ENCODE assay signal across 27 cellular contexts in the genomic region with DNA sequence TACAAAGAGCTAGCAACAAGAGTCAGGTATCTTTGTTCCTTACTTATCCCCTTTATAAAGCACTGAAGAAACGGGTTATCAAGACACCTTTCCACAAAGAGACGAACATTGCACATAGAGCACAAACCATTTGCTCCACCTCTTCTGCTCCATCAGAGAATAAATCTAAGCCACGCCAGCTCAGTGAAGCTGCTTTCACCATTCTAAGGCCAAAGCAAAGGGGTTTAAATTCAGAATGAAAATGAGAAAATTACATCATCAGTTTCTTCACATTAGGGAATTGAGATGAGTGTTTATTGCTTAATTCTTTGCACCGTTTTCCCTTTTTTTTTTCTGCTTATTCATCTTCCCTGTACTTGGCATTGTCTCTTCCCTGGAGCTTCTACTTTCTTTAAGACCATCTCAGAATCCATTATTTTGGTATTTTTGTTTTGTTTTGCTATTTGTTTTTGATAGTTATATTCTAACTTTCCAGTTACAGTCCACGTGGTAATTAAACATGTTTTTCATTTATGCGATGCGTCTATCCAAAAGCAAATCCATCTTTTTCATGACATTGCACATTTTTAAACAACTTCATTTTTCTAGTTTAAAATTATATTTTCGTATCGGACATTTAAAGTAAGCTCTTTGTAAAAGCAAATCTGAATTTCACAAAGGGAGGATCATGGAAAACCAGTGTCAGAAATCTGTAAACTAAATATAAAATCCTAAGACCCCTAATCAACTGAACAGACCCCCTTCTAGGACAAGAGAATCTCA. TPM values are rescaled to one million over a fixed set of nuclear protein-coding genes. Genes with fewer than 3 reads are reported as not detected.
"Had no signal": no experiment of that assay in that cellular context is flagged by ENCODE, and none has a peak within 500 bp of the region (broad histone marks: within the 10 kb centered on the region; RNA-seq: fewer than 3 reads in every experiment).

No MANE protein-coding gene starts in this region.

- FAIRE-seq: bronchial epithelial cell, RCC 7860 had no signal

- H3K27me3 Mint-ChIP-seq: activated naive CD4-positive, alpha-beta T cell treated with anti-CD3 and anti-CD28 coated beads, Interleukin-2, amount 50 U/mL, for 24 hours; T-helper 17 cell had no signal

- H3K4me3 ChIP-seq: ascending aorta, body of pancreas, coronary artery had no signal

- H3K4me1 ChIP-seq: ascending aorta, body of pancreas had no signal

- H3K27me3 ChIP-seq: ascending aorta, body of pancreas had no signal

- ATAC-seq: body of pancreas, PC-3, T-helper 17 cell had no signal

- DNase-seq: activated CD4-positive, alpha-beta T cell treated with anti-CD3 and anti-CD28 coated beads for 4 hours; activated CD8-positive, alpha-beta memory T cell treated with anti-CD3 and anti-CD28 coated beads for 24 hours; activated gamma-delta T cell treated with Interleukin-2 at 50 U/mL for 16 hours; activated T-cell treated with anti-CD3 and anti-CD28 coated beads, Interleukin-2, amount 50 U/mL, for 48 hours; amniotic stem cell; body of pancreas; central memory CD4-positive, alpha-beta T cell; NCI-H1105; NCI-H1436; NCI-H1694 treated with DMSO at 0.1 percent for 48 hours; NCI-H2029 treated with DMSO at 0.1 percent for 48 hours; NCI-H345; NCI-H510A; NCI-H526 treated with DMSO at 0.1 percent for 48 hours; NK-92 treated with Interleukin-12 subunit alpha and Interleukin-12 subunit beta, amount 100 ng/mL, for 24 hours; PC-3; SHP77; T-helper 17 cell; T-helper 9 cell; WERI-Rb-1 had no signal

- H3K4me3 Mint-ChIP-seq: activated naive CD4-positive, alpha-beta T cell treated with anti-CD3 and anti-CD28 coated beads, Interleukin-2, amount 50 U/mL, for 24 hours; T-helper 17 cell had no signal

- H3K4me1 Mint-ChIP-seq: activated naive CD4-positive, alpha-beta T cell treated with anti-CD3 and anti-CD28 coated beads, Interleukin-2, amount 50 U/mL, for 24 hours; T-helper 17 cell had no signal

- H3K36me3 Mint-ChIP-seq: activated naive CD4-positive, alpha-beta T cell treated with anti-CD3 and anti-CD28 coated beads, Interleukin-2, amount 50 U/mL, for 24 hours had no signal

- H3K27ac Mint-ChIP-seq: activated naive CD4-positive, alpha-beta T cell treated with anti-CD3 and anti-CD28 coated beads, Interleukin-2, amount 50 U/mL, for 24 hours; activated T-helper 2 cell treated with anti-CD3 and anti-CD28 coated beads, Interferon-gamma antibody, Interleukin-2, Interleukin-4, amounts not matched to agents 10 μg/mL and 5 μg/mL and 100 μg/mL, durations not matched to agents 14 hours and 24 hours and 36 hours; T-helper 17 cell had no signal

- H3K27ac ChIP-seq: ascending aorta, body of pancreas, coronary artery, WERI-Rb-1 had no signal

- H3K9me3 ChIP-seq: ascending aorta, body of pancreas had no signal

- H3K36me3 ChIP-seq: ascending aorta, WERI-Rb-1 had no signal

RNA-seq across cellular contexts. Expression of gene OR2T34, which starts 1.8 kb away (rescaled TPM):
- total RNA-seq: activated T-helper 2 cell treated with anti-CD3 and anti-CD28 coated beads, Interferon-gamma antibody, Interleukin-2, Interleukin-4, amounts not matched to agents 10 μg/mL and 5 μg/mL and 100 μg/mL, durations not matched to agents 14 hours and 24 hours and 36 hours; ascending aorta; body of pancreas; bronchial epithelial cell; chondrocyte; PC-3; T-helper 17 cell had no signal

RNA-seq across cellular contexts. Expression of gene OR2T29, which starts 13.8 kb away (rescaled TPM):
- total RNA-seq: activated T-helper 2 cell treated with anti-CD3 and anti-CD28 coated beads, Interferon-gamma antibody, Interleukin-2, Interleukin-4, amounts not matched to agents 10 μg/mL and 5 μg/mL and 100 μg/mL, durations not matched to agents 14 hours and 24 hours and 36 hours; ascending aorta; body of pancreas; bronchial epithelial cell; chondrocyte; PC-3; T-helper 17 cell had no signal

RNA-seq across cellular contexts. Expression of gene OR2T10, which starts 21.1 kb away (rescaled TPM):
- total RNA-seq: activated T-helper 2 cell treated with anti-CD3 and anti-CD28 coated beads, Interferon-gamma antibody, Interleukin-2, Interleukin-4, amounts not matched to agents 10 μg/mL and 5 μg/mL and 100 μg/mL, durations not matched to agents 14 hours and 24 hours and 36 hours; ascending aorta; body of pancreas; bronchial epithelial cell; chondrocyte; PC-3; T-helper 17 cell had no signal

RNA-seq across cellular contexts. Expression of gene OR2T11, which starts 58.5 kb away (rescaled TPM):
- total RNA-seq: activated T-helper 2 cell treated with anti-CD3 and anti-CD28 coated beads, Interferon-gamma antibody, Interleukin-2, Interleukin-4, amounts not matched to agents 10 μg/mL and 5 μg/mL and 100 μg/mL, durations not matched to agents 14 hours and 24 hours and 36 hours; bronchial epithelial cell; chondrocyte; PC-3; T-helper 17 cell had no signal
